18 cellular contexts compared by ENCODE assay signal in the genomic region with DNA sequence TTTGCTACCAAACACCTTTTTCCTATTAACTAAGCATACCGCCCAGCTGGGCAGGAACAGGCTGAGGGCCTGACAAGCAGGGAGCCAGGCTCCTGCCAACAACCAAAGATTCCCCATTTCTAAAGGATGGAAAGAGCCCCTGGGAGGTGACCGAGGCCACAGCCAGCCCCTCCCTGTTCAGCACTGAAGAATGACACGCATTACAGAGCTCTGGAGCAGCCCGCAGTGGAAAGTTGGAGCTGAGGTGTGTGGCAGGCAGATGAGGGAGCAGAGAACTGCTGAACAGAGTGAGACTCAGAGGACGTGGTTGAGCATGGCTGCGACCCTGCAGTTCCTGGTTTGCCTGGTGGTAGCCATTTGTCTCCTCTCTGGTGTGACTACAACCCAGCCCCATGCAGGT. TPM values are rescaled to one million over a fixed set of nuclear protein-coding genes. Genes with fewer than 3 reads are reported as not detected.
DNase-seq lines count a peak whose midpoint lies in the region; ATAC-seq and TF ChIP-seq lines count a peak whose summit lies in the region.
"Had no signal": no experiment of that assay in that cellular context is flagged by ENCODE, and none has a peak within 500 bp of the region (broad histone marks: within the 10 kb centered on the region; RNA-seq: fewer than 3 reads in every experiment).

TSS of gene FAM180B (plus strand) at position 223 of the 400 bp plus-strand sequence. CDS start at position 314, 91 bp downstream.

- WGBS in H9 (ENCODE audit: extremely low coverage, insufficient read length, low lambda C conversion rate) = no CpG with 5 or more reads among the region's 6 CpGs

- no peaks in the 10 kb centered on the region for H3K23me2 ChIP-seq in H9 (ENCODE audit: insufficient read length, low read depth, low read length, poor library complexity, severe bottlenecking)

- ATAC-seq in HG02678 (IDR thresholded peaks at IDR 0.05; ENCODE audit: unreplicated experiment) = no peak
- ATAC-seq in HG03095 (IDR thresholded peaks at IDR 0.05; ENCODE audit: unreplicated experiment) = no peak
- ATAC-seq: esophagus mucosa had no signal

- TF ChIP-seq CTCF in H9 (conservative IDR thresholded peaks at IDR 0.05) (no peak), endothelial cell (IDR thresholded peaks at IDR 0.05; ENCODE audit: unreplicated experiment) (no peak), neural progenitor cell (IDR thresholded peaks at IDR 0.05) (no peak)

- H2AK5ac ChIP-seq in H9 (ENCODE audit: insufficient read length, low read length) = no peak within 1 kb of the TSS

- H2BK20ac ChIP-seq in H9 (ENCODE audit: low read depth, low read length, poor library complexity, severe bottlenecking) = no peak within 1 kb of the TSS

- H3K4me1 ChIP-seq in BLaER1 (peaks cover 29% of the 10 kb centered on the region), H9 (ENCODE audit: insufficient read depth, low read length) (no peaks in the 10 kb centered on the region), neural progenitor cell (no peaks in the 10 kb centered on the region)
- H3K4me1 ChIP-seq: psoas muscle had no signal

- no peaks in the 10 kb centered on the region for H4K20me1 ChIP-seq in BLaER1
- no peaks in the 10 kb centered on the region for H4K20me1 ChIP-seq in H9 (ENCODE audit: control insufficient read depth, insufficient read depth, insufficient read length)
- H4K20me1 ChIP-seq in neural progenitor cell (ENCODE audit: low read depth) = no peaks in the 10 kb centered on the region

- H3K4me2 ChIP-seq in BLaER1 (peak within 1 kb of the TSS; percentile 25; the same call in 1 of the 2 replicates), H9 (ENCODE audit: insufficient read depth, insufficient read length, low read length) (no peak within 1 kb of the TSS), neural progenitor cell (no peak within 1 kb of the TSS)

- no peaks in the 10 kb centered on the region for H3K79me2 ChIP-seq in H9 (ENCODE audit: insufficient read depth, low read length)
- H3K79me2 ChIP-seq in neural progenitor cell (ENCODE audit: low read depth) = no peaks in the 10 kb centered on the region

- H3K9me3 Mint-ChIP-seq in H9 (no peaks in the 10 kb centered on the region; a peak in 1 of 5 replicates), endothelial cell (ENCODE audit: unreplicated experiment) (no peaks in the 10 kb centered on the region), neural progenitor cell (no peaks in the 10 kb centered on the region)
- H3K9me3 Mint-ChIP-seq: HFFc6 had no signal

- H3K4me1 Mint-ChIP-seq in H9 (no peaks in the 10 kb centered on the region), endothelial cell (ENCODE audit: unreplicated experiment) (peaks cover 29% of the 10 kb centered on the region), neural progenitor cell (peaks cover 17% of the 10 kb centered on the region)
- H3K4me1 Mint-ChIP-seq: B cell had no signal

- H3K56ac ChIP-seq in H9 (ENCODE audit: insufficient read length, low read depth, low read length) = no peak within 1 kb of the TSS

- no peak within 1 kb of the TSS for H2BK15ac ChIP-seq in H9 (ENCODE audit: low read depth, low read length)

- no peak within 1 kb of the TSS for H3K9ac ChIP-seq in BLaER1
- no peak within 1 kb of the TSS for H3K9ac ChIP-seq in H9 (ENCODE audit: extremely low read depth, insufficient read length, low read length)
- no peak within 1 kb of the TSS for H3K9ac ChIP-seq in neural progenitor cell

- no peaks in the 10 kb centered on the region for H3K79me1 ChIP-seq in H9 (ENCODE audit: insufficient read depth, low read depth, low read length, poor library complexity, severe bottlenecking)

- H3K27ac ChIP-seq in BLaER1 (peak within 1 kb of the TSS; percentile 44), H9 (ENCODE audit: insufficient read length, low read depth, low read length) (no peak within 1 kb of the TSS), neural progenitor cell (no peak within 1 kb of the TSS)
- H3K27ac ChIP-seq: psoas muscle had no signal

- no peak within 1 kb of the TSS for H4K8ac ChIP-seq in H9 (replicated peaks; ENCODE audit: insufficient read length, low read depth, low read length)

- no peak within 1 kb of the TSS for H4K91ac ChIP-seq in H9 (ENCODE audit: insufficient read length, low read depth, low read length)

- no peak within 1 kb of the TSS for H3K4ac ChIP-seq in H9 (ENCODE audit: low read depth, low read length)

- no peak within 1 kb of the TSS for H3K23ac ChIP-seq in H9 (ENCODE audit: insufficient read length, low read depth, low read length)

- no peak within 1 kb of the TSS for H4K5ac ChIP-seq in H9 (ENCODE audit: insufficient read length, low read depth, low read length)

- no peaks in the 10 kb centered on the region for H3K9me3 ChIP-seq in BLaER1
- H3K9me3 ChIP-seq in H9 (ENCODE audit: control insufficient read depth, low read depth, low read length) = no peaks in the 10 kb centered on the region
- no peaks in the 10 kb centered on the region for H3K9me3 ChIP-seq in neural progenitor cell (ENCODE audit: low read depth)
- H3K9me3 ChIP-seq: psoas muscle had no signal

- H3K36me3 Mint-ChIP-seq in H9 (ENCODE audit: insufficient read depth in 1 of 3, low read depth in 3 of 3) (peaks cover 26 to 39% (median 32%) of the 10 kb centered on the region in 3 experiments; a peak in 6 of 7 replicates), endothelial cell (ENCODE audit: low read depth, unreplicated experiment) (peaks cover 38% of the 10 kb centered on the region), neural progenitor cell (peaks cover 25% of the 10 kb centered on the region)

- no peak within 1 kb of the TSS for H2BK120ac ChIP-seq in H9 (ENCODE audit: low read depth, low read length, poor library complexity, severe bottlenecking)

- no peaks in the 10 kb centered on the region for H3K27me3 ChIP-seq in BLaER1
- H3K27me3 ChIP-seq in H9 (ENCODE audit: insufficient read depth, low read length) = no peaks in the 10 kb centered on the region
- H3K27me3 ChIP-seq in neural progenitor cell = no peaks in the 10 kb centered on the region

- peaks cover 68% of the 10 kb centered on the region for H3K36me3 ChIP-seq in BLaER1
- no peaks in the 10 kb centered on the region for H3K36me3 ChIP-seq in neural progenitor cell

- H3F3A ChIP-seq in neural progenitor cell (ENCODE audit: low read depth) = no peaks in the 10 kb centered on the region

- H3K18ac ChIP-seq in H9 (ENCODE audit: insufficient read length, low read depth, low read length) = no peak within 1 kb of the TSS

- H3K27ac Mint-ChIP-seq in H9 = peak within 1 kb of the TSS; percentile 19 to 67 (median 39); a peak in 4 of 7 replicates
- H3K27ac Mint-ChIP-seq in endothelial cell (ENCODE audit: unreplicated experiment) = peak within 1 kb of the TSS; percentile 9
- H3K27ac Mint-ChIP-seq in neural progenitor cell = peak within 1 kb of the TSS; percentile 66
- H3K27ac Mint-ChIP-seq: B cell, HFFc6 had no signal

- H3K4me3 Mint-ChIP-seq in H9 (no peak within 1 kb of the TSS), endothelial cell (ENCODE audit: unreplicated experiment) (peak within 1 kb of the TSS; percentile 58), neural progenitor cell (peak within 1 kb of the TSS; percentile 63)
- H3K4me3 Mint-ChIP-seq: B cell, HFFc6 had no signal

- H2BK5ac ChIP-seq in H9 (ENCODE audit: insufficient read length, low read length) = no peak within 1 kb of the TSS

- no peak within 1 kb of the TSS for H3T11ph ChIP-seq in H9 (ENCODE audit: low read length)

- no peak within 1 kb of the TSS; the same call in 1 of the 2 replicates for H3K14ac ChIP-seq in H9 (ENCODE audit: insufficient read depth, low read length)

- no peak within 1 kb of the TSS for H2BK12ac ChIP-seq in H9 (ENCODE audit: insufficient read length, low read depth, low read length)

- H3K4me3 ChIP-seq in BLaER1 (no peak within 1 kb of the TSS), neural progenitor cell (no peak within 1 kb of the TSS)
- H3K4me3 ChIP-seq: psoas muscle had no signal

- DNase-seq in H9 (no peak), endothelial cell (ENCODE audit: low spot score) (no peak), neural progenitor cell (ENCODE audit: low spot score) (no peak), SKM-1 treated with dmso at 0.1 percent for 144 hours (lab: John Stamatoyannopoulos, UW; ENCODE audit: unreplicated experiment) (no peak), NCI-H526 (lab: John Stamatoyannopoulos, UW) (no peak)
- DNase-seq: activated T-cell treated with anti-CD3 and anti-CD28 coated beads, Interleukin-2, amount 50 U/mL, for 48 hours; amniotic stem cell; HFFc6; IMR-90; kidney glomerular epithelial cell; NCI-H1436 had no signal

- H3K27me3 Mint-ChIP-seq in H9 (ENCODE audit: low read depth) = no peaks in the 10 kb centered on the region; the same call in 1 of the 2 replicates
- H3K27me3 Mint-ChIP-seq in endothelial cell (ENCODE audit: unreplicated experiment) = peaks cover 26% of the 10 kb centered on the region
- H3K27me3 Mint-ChIP-seq in neural progenitor cell (ENCODE audit: insufficient read depth, low read depth) = peaks cover 5% of the 10 kb centered on the region
- H3K27me3 Mint-ChIP-seq: B cell had no signal

- H2AFZ ChIP-seq in H9 (ENCODE audit: low read length) (no peak within 1 kb of the TSS), neural progenitor cell (replicated peaks) (no peak within 1 kb of the TSS)

RNA-seq across cellular contexts. Expression of gene FAM180B, which starts in this region (rescaled TPM):
- 0.31 and 0.37 TPM in 2 replicates for total RNA-seq in H9 (2021)
- total RNA-seq in endothelial cell (ENCODE audit: unreplicated experiment) = 0.31 TPM
- not detected in 2 replicates for total RNA-seq in neural progenitor cell (ENCODE audit: low replicate concordance)
- total RNA-seq: esophagus mucosa, HFFc6, IMR-90, NCI-H460 had no signal

Comparison
In these comparisons a context has a peak if more than half of its experiments do, and no peak if none do; other contexts are left out.
1. H3K27ac Mint-ChIP-seq: peak in every context shown above with its lines; median percentile 66 in neural progenitor cell; 39 in H9; 9 in endothelial cell.
2. H3K4me3 Mint-ChIP-seq: peak in endothelial cell (single experiment) and neural progenitor cell (single experiment); none in H9 (0 of 2).